2 cellular contexts compared by ENCODE assay signal in the genomic region with DNA sequence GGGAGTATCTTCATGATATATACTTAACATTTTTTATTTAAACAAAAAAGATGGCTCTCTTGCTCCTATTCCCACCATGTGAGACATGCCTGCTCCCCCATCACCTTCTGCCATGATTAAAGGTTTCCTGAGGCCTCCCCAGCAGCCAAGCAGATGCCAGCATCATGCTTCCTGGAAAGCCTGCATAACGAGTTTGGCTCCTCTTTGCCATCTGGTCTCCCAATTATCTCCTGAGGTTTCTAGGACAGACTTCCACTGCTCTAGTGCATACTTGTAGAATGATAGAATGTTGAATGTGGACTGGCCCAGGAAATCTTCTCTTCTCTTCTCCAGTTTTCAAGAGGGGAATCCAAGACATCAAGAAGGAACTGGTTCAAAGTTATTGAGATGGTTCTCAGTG.
TF ChIP-seq lines count a peak whose summit lies in the region.

No MANE protein-coding gene starts in this region.

TF ChIP-seq in K562, 482 proteins besides CTCF, POLR2A, EP300 and RAD21 (continued from another document):
- TF ChIP-seq ELK3 (CRISPR knock-in tag; IDR thresholded peaks at IDR 0.05) (no peak), ZNF740 (CRISPR knock-in tag; IDR thresholded peaks at IDR 0.05) (no peak), ZNF740 (tag; IDR thresholded peaks at IDR 0.05) (0 out of 4 replicates have a peak, but pooled peaks of 1 of the 2 experiments have one; percentile 35), PTTG1 (tag; IDR thresholded peaks at IDR 0.05; ENCODE audit: low read depth) (no peak), TRIM28 (IDR thresholded peaks at IDR 0.05) (peak; percentile 40; the same call in 1 of the 2 replicates), ELF2 (CRISPR knock-in tag; IDR thresholded peaks at IDR 0.05) (no peak), CBX8 (IDR thresholded peaks at IDR 0.05; ENCODE audit: borderline replicate concordance, extremely low read depth, low read depth, low read length, poor library complexity, severe bottlenecking) (no peak), ZNF316 (IDR thresholded peaks at IDR 0.05) (peak; percentile 50), RAD51 (IDR thresholded peaks at IDR 0.05; ENCODE audit: borderline replicate concordance, low read depth) (no peak), TRIM24 (IDR thresholded peaks at IDR 0.05) (peak in 1 of 2 experiments; percentile 33; a peak in 1 of 4 replicates), CBX3 (IDR thresholded peaks at IDR 0.05; ENCODE audit: borderline replicate concordance in 1 of 2, low read length in 2 of 2) (peak in 1 of 2 experiments; percentile 53; a peak in 1 of 3 replicates), IRF1 (CRISPR knock-in tag; IDR thresholded peaks at IDR 0.05; ENCODE audit: borderline replicate concordance) (no peak), HDAC2 (IDR thresholded peaks at IDR 0.05) (no peak), BHLHE40 (IDR thresholded peaks at IDR 0.05; ENCODE audit: low read length) (no peak)
- TF ChIP-seq, protein P1, sequence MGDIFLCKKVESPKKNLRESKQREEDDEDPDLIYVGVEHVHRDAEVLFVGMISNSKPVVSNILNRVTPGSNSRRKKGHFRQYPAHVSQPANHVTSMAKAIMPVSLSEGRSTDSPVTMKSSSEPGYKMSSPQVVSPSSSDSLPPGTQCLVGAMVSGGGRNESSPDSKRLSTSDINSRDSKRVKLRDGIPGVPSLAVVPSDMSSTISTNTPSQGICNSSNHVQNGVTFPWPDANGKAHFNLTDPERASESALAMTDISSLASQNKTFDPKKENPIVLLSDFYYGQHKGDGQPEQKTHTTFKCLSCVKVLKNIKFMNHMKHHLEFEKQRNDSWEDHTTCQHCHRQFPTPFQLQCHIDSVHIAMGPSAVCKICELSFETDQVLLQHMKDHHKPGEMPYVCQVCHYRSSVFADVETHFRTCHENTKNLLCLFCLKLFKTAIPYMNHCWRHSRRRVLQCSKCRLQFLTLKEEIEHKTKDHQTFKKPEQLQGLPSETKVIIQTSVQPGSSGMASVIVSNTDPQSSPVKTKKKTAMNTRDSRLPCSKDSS (IDR thresholded peaks at IDR 0.05; ENCODE audit: low read depth, partially characterized antibody): peak; percentile 46

TF ChIP-seq in WTC11, 78 proteins besides CTCF, POLR2A, EP300 and RAD21 (continued from another document):
- TF ChIP-seq, protein P2, sequence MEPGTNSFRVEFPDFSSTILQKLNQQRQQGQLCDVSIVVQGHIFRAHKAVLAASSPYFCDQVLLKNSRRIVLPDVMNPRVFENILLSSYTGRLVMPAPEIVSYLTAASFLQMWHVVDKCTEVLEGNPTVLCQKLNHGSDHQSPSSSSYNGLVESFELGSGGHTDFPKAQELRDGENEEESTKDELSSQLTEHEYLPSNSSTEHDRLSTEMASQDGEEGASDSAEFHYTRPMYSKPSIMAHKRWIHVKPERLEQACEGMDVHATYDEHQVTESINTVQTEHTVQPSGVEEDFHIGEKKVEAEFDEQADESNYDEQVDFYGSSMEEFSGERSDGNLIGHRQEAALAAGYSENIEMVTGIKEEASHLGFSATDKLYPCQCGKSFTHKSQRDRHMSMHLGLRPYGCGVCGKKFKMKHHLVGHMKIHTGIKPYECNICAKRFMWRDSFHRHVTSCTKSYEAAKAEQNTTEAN (CRISPR knock-in tag; IDR thresholded peaks at IDR 0.05): no peak
- TF ChIP-seq GTF2I (CRISPR knock-in tag; conservative IDR thresholded peaks at IDR 0.05): no peak
- no peak for TF ChIP-seq CBFB (CRISPR knock-in tag; IDR thresholded peaks at IDR 0.05; ENCODE audit: low read depth)
